In genomic region chr4:8379281-8379680, GRCh38 we compare ENCODE assay signal across 13 cellular contexts.
"Had no signal": no experiment of that assay in that cellular context is flagged by ENCODE, and none has a peak within 500 bp of the region (broad histone marks: within the 10 kb centered on the region; RNA-seq: fewer than 3 reads in every experiment).

No MANE protein-coding gene starts in this region.

- H3K4me2 ChIP-seq: smooth muscle cell had no signal

- H3K27ac Mint-ChIP-seq: immature natural killer cell had no signal

- ATAC-seq: esophagus mucosa; mucosa of descending colon; naive thymus-derived CD8-positive, alpha-beta T cell; right cardiac atrium had no signal

- DNase-seq: cortex of kidney; effector CD8-positive, alpha-beta T cell; immature natural killer cell; mucosa of descending colon; naive thymus-derived CD8-positive, alpha-beta T cell; stimulated activated CD4-positive, alpha-beta T cell treated with anti-CD3 and anti-CD28 coated beads, Interleukin-2, amount 100 ng/mL, for 48 hours; stimulated activated naive CD4-positive, alpha-beta T cell treated with Interleukin-2 at 50 U/mL for 16 hours; trophoblast cell had no signal

- H3K4me3 ChIP-seq: dorsolateral prefrontal cortex, mucosa of descending colon, smooth muscle cell had no signal

- H3K27ac ChIP-seq: dorsolateral prefrontal cortex had no signal

- H3K4me1 Mint-ChIP-seq: central memory CD8-positive, alpha-beta T cell; immature natural killer cell had no signal

- H3K27me3 Mint-ChIP-seq: central memory CD8-positive, alpha-beta T cell; naive thymus-derived CD8-positive, alpha-beta T cell had no signal

- H3K9me3 ChIP-seq: mucosa of descending colon had no signal

- H3K27me3 ChIP-seq: dorsolateral prefrontal cortex had no signal

- H3K9me3 Mint-ChIP-seq: central memory CD8-positive, alpha-beta T cell; immature natural killer cell; naive thymus-derived CD8-positive, alpha-beta T cell had no signal

- H3K4me3 Mint-ChIP-seq: central memory CD8-positive, alpha-beta T cell; immature natural killer cell; naive thymus-derived CD8-positive, alpha-beta T cell had no signal
